ENCODE assay signal across 23 cellular contexts in the genomic region with DNA sequence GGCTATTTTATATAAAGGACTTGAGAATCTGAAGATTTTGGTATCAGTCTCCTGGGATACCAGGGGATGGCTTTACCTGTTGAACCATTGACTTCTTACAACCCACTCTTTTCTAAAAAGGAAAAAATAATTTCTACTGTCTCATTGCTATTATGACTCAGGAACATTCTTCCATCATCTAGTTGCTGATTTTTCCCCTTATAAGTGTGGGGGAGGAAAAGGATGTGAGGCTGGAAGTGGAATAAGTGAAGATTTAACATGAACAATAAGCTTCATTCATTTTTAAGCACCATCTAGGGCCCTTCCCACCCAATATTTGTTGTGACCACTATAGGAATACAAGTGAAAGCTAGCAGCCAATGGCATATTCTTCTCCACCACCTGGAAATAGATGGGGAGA. TPM values are rescaled to one million over a fixed set of nuclear protein-coding genes. Genes with fewer than 3 reads are reported as not detected.
"Had no signal": no experiment of that assay in that cellular context is flagged by ENCODE, and none has a peak within 500 bp of the region (broad histone marks: within the 10 kb centered on the region; RNA-seq: fewer than 3 reads in every experiment).

No MANE protein-coding gene starts in this region.

- H3K36me3 Mint-ChIP-seq: stimulated activated memory B cell treated with anti-CD40 and anti-IgM and Interleukin-4, amounts not matched to agents 10 μg/mL and 1 μg/mL and 100 μg/mL, for 72 hours had no signal

- H3K4me1 Mint-ChIP-seq: immature natural killer cell; naive thymus-derived CD8-positive, alpha-beta T cell; nephron progenitor cell; stimulated activated memory B cell treated with anti-CD40 and anti-IgM and Interleukin-4, amounts not matched to agents 10 μg/mL and 1 μg/mL and 100 μg/mL, for 72 hours had no signal

- H3K9me3 Mint-ChIP-seq: dendritic cell treated with granulocyte-macrophage colony-stimulating factor and Interleukin-4, amounts not matched to agents 40 ng/mL and 50 ng/mL, for 4 days; immature natural killer cell; naive thymus-derived CD8-positive, alpha-beta T cell; nephron progenitor cell; stimulated activated memory B cell treated with anti-CD40 and anti-IgM and Interleukin-4, amounts not matched to agents 10 μg/mL and 1 μg/mL and 100 μg/mL, for 72 hours; type B pancreatic cell had no signal

- H3K4me3 Mint-ChIP-seq: dendritic cell treated with granulocyte-macrophage colony-stimulating factor and Interleukin-4, amounts not matched to agents 40 ng/mL and 50 ng/mL, for 4 days; immature natural killer cell; naive thymus-derived CD8-positive, alpha-beta T cell; nephron progenitor cell; stimulated activated memory B cell treated with anti-CD40 and anti-IgM and Interleukin-4, amounts not matched to agents 10 μg/mL and 1 μg/mL and 100 μg/mL, for 72 hours; type B pancreatic cell had no signal

- ATAC-seq: left ventricle myocardium superior; lower lobe of right lung; naive thymus-derived CD8-positive, alpha-beta T cell; right cardiac atrium; stimulated activated memory B cell treated with anti-CD40 and anti-IgM and Interleukin-4, amounts not matched to agents 10 μg/mL and 1 μg/mL and 100 μg/mL, for 72 hours; stimulated activated naive CD8-positive, alpha-beta T cell treated with anti-CD3 and anti-CD28 coated beads, Interleukin-15, Interleukin-2, amounts not matched to agents 100 U/mL and 50 U/mL, for 24 hours had no signal

- H3K36me3 ChIP-seq: colonic mucosa, prostate gland had no signal

- H3K27me3 ChIP-seq: colonic mucosa, esophagus muscularis mucosa, sigmoid colon, testis, tibial artery had no signal

- H3K27me3 Mint-ChIP-seq: stimulated activated memory B cell treated with anti-CD40 and anti-IgM and Interleukin-4, amounts not matched to agents 10 μg/mL and 1 μg/mL and 100 μg/mL, for 72 hours; type B pancreatic cell had no signal

- DNase-seq: colonic mucosa; effector memory CD4-positive, alpha-beta T cell; hypothalamus; immature natural killer cell; islet precursor cell; left ventricle myocardium superior; lower lobe of right lung; naive thymus-derived CD8-positive, alpha-beta T cell; nephron progenitor cell; nucleus accumbens; right cardiac atrium; sigmoid colon; stimulated activated CD4-positive, alpha-beta T cell treated with anti-CD3 and anti-CD28 coated beads, Interleukin-4, amount 100 ng/mL, for 4 hours; stimulated activated naive CD8-positive, alpha-beta T cell treated with anti-CD3 and anti-CD28 coated beads, Interleukin-15, Interleukin-2, amounts not matched to agents 100 U/mL and 50 U/mL, for 24 hours; substantia nigra; testis; tibial artery had no signal

- H3K27ac Mint-ChIP-seq: dendritic cell treated with granulocyte-macrophage colony-stimulating factor and Interleukin-4, amounts not matched to agents 40 ng/mL and 50 ng/mL, for 4 days; immature natural killer cell; naive thymus-derived CD8-positive, alpha-beta T cell; nephron progenitor cell; stimulated activated memory B cell treated with anti-CD40 and anti-IgM and Interleukin-4, amounts not matched to agents 10 μg/mL and 1 μg/mL and 100 μg/mL, for 72 hours; type B pancreatic cell had no signal

- H3K4me1 ChIP-seq: colonic mucosa, esophagus muscularis mucosa, lower lobe of right lung, prostate gland, sigmoid colon, testis, tibial artery had no signal

- H3K27ac ChIP-seq: colonic mucosa, esophagus muscularis mucosa, lower lobe of right lung, prostate gland, sigmoid colon, testis, tibial artery had no signal

- H3K4me3 ChIP-seq: colonic mucosa, esophagus muscularis mucosa, lower lobe of right lung, prostate gland, sigmoid colon, testis, tibial artery had no signal

- H3K9me3 ChIP-seq: colonic mucosa, esophagus muscularis mucosa, lower lobe of right lung, prostate gland, sigmoid colon, testis, tibial artery had no signal

RNA-seq across cellular contexts. Expression of a gene that starts 10.6 kb away (rescaled TPM):
- total RNA-seq: left ventricle myocardium superior; mesenteric fat pad; naive thymus-derived CD8-positive, alpha-beta T cell had no signal
- polyA plus RNA-seq: naive thymus-derived CD8-positive, alpha-beta T cell had no signal
